In the genomic region with DNA sequence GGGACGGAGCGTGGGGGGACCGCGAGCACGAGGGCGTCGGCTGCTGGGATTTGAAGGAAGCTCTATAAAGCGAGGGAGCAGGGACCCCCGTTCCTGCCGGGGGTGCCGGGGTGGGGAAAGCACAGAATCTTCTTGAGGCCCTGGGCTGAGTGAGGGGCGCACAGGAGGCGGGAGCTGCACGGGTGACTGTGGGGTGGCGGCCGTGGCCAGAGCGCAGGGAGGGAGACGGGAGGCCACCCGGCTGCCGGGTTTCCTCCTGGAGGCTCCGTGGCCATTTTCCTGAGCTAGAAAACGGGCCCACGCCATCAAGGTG, we compare ENCODE assay signal across 1 cellular context.
TF ChIP-seq lines count a peak whose summit lies in the region.

No MANE protein-coding gene starts in this region.

TF ChIP-seq in GM23338, 12 proteins besides CTCF, POLR2A, EP300 and RAD21 (continued from another document):
- TF ChIP-seq, protein P1, sequence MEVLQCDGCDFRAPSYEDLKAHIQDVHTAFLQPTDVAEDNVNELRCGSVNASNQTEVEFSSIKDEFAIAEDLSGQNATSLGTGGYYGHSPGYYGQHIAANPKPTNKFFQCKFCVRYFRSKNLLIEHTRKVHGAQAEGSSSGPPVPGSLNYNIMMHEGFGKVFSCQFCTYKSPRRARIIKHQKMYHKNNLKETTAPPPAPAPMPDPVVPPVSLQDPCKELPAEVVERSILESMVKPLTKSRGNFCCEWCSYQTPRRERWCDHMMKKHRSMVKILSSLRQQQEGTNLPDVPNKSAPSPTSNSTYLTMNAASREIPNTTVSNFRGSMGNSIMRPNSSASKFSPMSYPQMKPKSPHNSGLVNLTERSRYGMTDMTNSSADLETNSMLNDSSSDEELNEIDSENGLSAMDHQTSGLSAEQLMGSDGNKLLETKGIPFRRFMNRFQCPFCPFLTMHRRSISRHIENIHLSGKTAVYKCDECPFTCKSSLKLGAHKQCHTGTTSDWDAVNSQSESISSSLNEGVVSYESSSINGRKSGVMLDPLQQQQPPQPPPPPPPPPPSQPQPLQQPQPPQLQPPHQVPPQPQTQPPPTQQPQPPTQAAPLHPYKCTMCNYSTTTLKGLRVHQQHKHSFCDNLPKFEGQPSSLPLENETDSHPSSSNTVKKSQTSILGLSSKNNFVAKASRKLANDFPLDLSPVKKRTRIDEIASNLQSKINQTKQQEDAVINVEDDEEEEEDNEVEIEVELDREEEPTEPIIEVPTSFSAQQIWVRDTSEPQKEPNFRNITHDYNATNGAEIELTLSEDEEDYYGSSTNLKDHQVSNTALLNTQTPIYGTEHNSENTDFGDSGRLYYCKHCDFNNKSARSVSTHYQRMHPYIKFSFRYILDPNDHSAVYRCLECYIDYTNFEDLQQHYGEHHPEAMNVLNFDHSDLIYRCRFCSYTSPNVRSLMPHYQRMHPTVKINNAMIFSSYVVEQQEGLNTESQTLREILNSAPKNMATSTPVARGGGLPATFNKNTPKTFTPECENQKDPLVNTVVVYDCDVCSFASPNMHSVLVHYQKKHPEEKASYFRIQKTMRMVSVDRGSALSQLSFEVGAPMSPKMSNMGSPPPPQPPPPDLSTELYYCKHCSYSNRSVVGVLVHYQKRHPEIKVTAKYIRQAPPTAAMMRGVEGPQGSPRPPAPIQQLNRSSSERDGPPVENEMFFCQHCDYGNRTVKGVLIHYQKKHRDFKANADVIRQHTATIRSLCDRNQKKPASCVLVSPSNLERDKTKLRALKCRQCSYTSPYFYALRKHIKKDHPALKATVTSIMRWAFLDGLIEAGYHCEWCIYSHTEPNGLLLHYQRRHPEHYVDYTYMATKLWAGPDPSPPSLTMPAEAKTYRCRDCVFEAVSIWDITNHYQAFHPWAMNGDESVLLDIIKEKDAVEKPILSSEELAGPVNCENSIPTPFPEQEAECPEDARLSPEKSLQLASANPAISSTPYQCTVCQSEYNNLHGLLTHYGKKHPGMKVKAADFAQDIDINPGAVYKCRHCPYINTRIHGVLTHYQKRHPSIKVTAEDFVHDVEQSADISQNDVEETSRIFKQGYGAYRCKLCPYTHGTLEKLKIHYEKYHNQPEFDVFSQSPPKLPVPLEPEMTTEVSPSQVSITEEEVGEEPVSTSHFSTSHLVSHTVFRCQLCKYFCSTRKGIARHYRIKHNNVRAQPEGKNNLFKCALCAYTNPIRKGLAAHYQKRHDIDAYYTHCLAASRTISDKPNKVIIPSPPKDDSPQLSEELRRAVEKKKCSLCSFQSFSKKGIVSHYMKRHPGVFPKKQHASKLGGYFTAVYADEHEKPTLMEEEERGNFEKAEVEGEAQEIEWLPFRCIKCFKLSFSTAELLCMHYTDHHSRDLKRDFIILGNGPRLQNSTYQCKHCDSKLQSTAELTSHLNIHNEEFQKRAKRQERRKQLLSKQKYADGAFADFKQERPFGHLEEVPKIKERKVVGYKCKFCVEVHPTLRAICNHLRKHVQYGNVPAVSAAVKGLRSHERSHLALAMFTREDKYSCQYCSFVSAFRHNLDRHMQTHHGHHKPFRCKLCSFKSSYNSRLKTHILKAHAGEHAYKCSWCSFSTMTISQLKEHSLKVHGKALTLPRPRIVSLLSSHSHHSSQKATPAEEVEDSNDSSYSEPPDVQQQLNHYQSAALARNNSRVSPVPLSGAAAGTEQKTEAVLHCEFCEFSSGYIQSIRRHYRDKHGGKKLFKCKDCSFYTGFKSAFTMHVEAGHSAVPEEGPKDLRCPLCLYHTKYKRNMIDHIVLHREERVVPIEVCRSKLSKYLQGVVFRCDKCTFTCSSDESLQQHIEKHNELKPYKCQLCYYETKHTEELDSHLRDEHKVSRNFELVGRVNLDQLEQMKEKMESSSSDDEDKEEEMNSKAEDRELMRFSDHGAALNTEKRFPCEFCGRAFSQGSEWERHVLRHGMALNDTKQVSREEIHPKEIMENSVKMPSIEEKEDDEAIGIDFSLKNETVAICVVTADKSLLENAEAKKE (CRISPR knock-in tag; IDR thresholded peaks at IDR 0.05) = no peak
- TF ChIP-seq ZNF331 (CRISPR knock-in tag; IDR thresholded peaks at IDR 0.05; ENCODE audit: low read depth) = no peak
- TF ChIP-seq, protein P2, sequence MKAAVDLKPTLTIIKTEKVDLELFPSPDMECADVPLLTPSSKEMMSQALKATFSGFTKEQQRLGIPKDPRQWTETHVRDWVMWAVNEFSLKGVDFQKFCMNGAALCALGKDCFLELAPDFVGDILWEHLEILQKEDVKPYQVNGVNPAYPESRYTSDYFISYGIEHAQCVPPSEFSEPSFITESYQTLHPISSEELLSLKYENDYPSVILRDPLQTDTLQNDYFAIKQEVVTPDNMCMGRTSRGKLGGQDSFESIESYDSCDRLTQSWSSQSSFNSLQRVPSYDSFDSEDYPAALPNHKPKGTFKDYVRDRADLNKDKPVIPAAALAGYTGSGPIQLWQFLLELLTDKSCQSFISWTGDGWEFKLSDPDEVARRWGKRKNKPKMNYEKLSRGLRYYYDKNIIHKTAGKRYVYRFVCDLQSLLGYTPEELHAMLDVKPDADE (IDR thresholded peaks at IDR 0.05) = no peak
- no peak for TF ChIP-seq ZNF114 (CRISPR knock-in tag; IDR thresholded peaks at IDR 0.05)
